ENCODE assay signal across 30 cellular contexts in genomic region chr5:100423330-100423729, GRCh38.
"Had no signal": no experiment of that assay in that cellular context is flagged by ENCODE, and none has a peak within 500 bp of the region (broad histone marks: within the 10 kb centered on the region; RNA-seq: fewer than 3 reads in every experiment).

No MANE protein-coding gene starts in this region.

- H3K27ac ChIP-seq: epithelial cell of prostate, gastrocnemius medialis, left lung, parathyroid adenoma, psoas muscle, stomach, thyroid gland, upper lobe of left lung had no signal

- H3K9ac ChIP-seq: parathyroid adenoma had no signal

- H3K4me1 Mint-ChIP-seq: activated CD4-positive, alpha-beta T cell treated with anti-CD3 and anti-CD28 coated beads, Interleukin-2, amount 10 ng/mL, durations not matched to agents 7 days and 5 days; activated T-helper 17 cell treated with anti-CD3 and anti-CD28 coated beads, Interleukin-2, amount 50 U/mL, for 72 hours; central memory CD8-positive, alpha-beta T cell; naive B cell; neural crest cell; stimulated activated naive B cell treated with anti-CD40 and anti-IgM and Interleukin-4, amounts not matched to agents 10 μg/mL and 1 μg/mL and 100 μg/mL, for 72 hours; T-helper 17 cell had no signal

- H3K27ac Mint-ChIP-seq: activated CD4-positive, alpha-beta T cell treated with anti-CD3 and anti-CD28 coated beads, Interleukin-2, amount 10 ng/mL, durations not matched to agents 7 days and 5 days; activated CD8-positive, alpha-beta T cell treated with anti-CD3 and anti-CD28 coated beads for 36 hours; activated T-helper 17 cell treated with anti-CD3 and anti-CD28 coated beads, Interleukin-2, amount 50 U/mL, for 72 hours; dendritic cell treated with granulocyte-macrophage colony-stimulating factor and Interleukin-4, amounts not matched to agents 40 ng/mL and 50 ng/mL, for 4 days; naive B cell; stimulated activated naive B cell treated with anti-CD40 and anti-IgM and Interleukin-4, amounts not matched to agents 10 μg/mL and 1 μg/mL and 100 μg/mL, for 72 hours; T-helper 17 cell had no signal

- DNase-seq: activated CD4-positive, alpha-beta T cell treated with anti-CD3 and anti-CD28 coated beads, Interleukin-2, amount 10 ng/mL, durations not matched to agents 7 days and 5 days; activated CD4-positive, CD25-positive, alpha-beta regulatory T cell treated with anti-CD3 and anti-CD28 coated beads, Interleukin-2, amount 50 U/mL, for 72 hours; activated CD8-positive, alpha-beta T cell treated with anti-CD3 and anti-CD28 coated beads for 36 hours; activated gamma-delta T cell treated with Interleukin-2 at 50 U/mL for 16 hours; activated naive CD4-positive, alpha-beta T cell treated with anti-CD3 and anti-CD28 coated beads, Interleukin-2, amount 50 U/mL, for 16 hours; activated T-cell treated with anti-CD3 and anti-CD28 coated beads, Interleukin-2, amount 50 U/mL, for 4 hours; amygdala; gastrocnemius medialis; glutamatergic neuron; left lung; mesendoderm; naive B cell; nucleus accumbens; psoas muscle; stimulated activated CD4-positive, alpha-beta T cell treated with anti-CD3 and anti-CD28 coated beads, Interleukin-15, amount 100 ng/mL, for 24 hours; stimulated activated CD4-positive, alpha-beta T cell treated with anti-CD3 and anti-CD28 coated beads, Interleukin-2, amount 100 ng/mL, for 24 hours; stimulated activated naive B cell treated with anti-CD40 and anti-IgM and Interleukin-4, amounts not matched to agents 10 μg/mL and 1 μg/mL and 100 μg/mL, for 72 hours; stomach; T-helper 17 cell; thyroid gland; upper lobe of left lung had no signal

- ATAC-seq: activated CD8-positive, alpha-beta T cell treated with anti-CD3 and anti-CD28 coated beads for 36 hours; activated T-cell treated with anti-CD3 and anti-CD28 coated beads, Interleukin-2, amount 50 U/mL, for 4 hours; activated T-helper 17 cell treated with anti-CD3 and anti-CD28 coated beads, Interleukin-2, amount 50 U/mL, for 72 hours; gastrocnemius medialis; left lung; psoas muscle; stimulated activated naive B cell treated with anti-CD40 and anti-IgM and Interleukin-4, amounts not matched to agents 10 μg/mL and 1 μg/mL and 100 μg/mL, for 72 hours; T-helper 17 cell had no signal

- FAIRE-seq: bronchial epithelial cell, islet of Langerhans had no signal

- H3K79me2 ChIP-seq: parathyroid adenoma had no signal

- H3K4me1 ChIP-seq: gastrocnemius medialis, left lung, parathyroid adenoma, psoas muscle, stomach, thyroid gland, upper lobe of left lung had no signal

- H3K9me3 ChIP-seq: gastrocnemius medialis, thyroid gland had no signal

- H3K4me3 Mint-ChIP-seq: activated CD4-positive, alpha-beta T cell treated with anti-CD3 and anti-CD28 coated beads, Interleukin-2, amount 10 ng/mL, durations not matched to agents 7 days and 5 days; activated CD8-positive, alpha-beta T cell treated with anti-CD3 and anti-CD28 coated beads for 36 hours; activated T-cell treated with anti-CD3 and anti-CD28 coated beads, Interleukin-2, amount 50 U/mL, for 4 hours; activated T-helper 17 cell treated with anti-CD3 and anti-CD28 coated beads, Interleukin-2, amount 50 U/mL, for 72 hours; central memory CD8-positive, alpha-beta T cell; dendritic cell treated with granulocyte-macrophage colony-stimulating factor and Interleukin-4, amounts not matched to agents 40 ng/mL and 50 ng/mL, for 4 days; naive B cell; neural crest cell; stimulated activated naive B cell treated with anti-CD40 and anti-IgM and Interleukin-4, amounts not matched to agents 10 μg/mL and 1 μg/mL and 100 μg/mL, for 72 hours; T-helper 17 cell had no signal

- H3K27me3 ChIP-seq: gastrocnemius medialis, left lung, stomach, thyroid gland, upper lobe of left lung had no signal

- H3K4me3 ChIP-seq: gastrocnemius medialis, left lung, lung, psoas muscle, stomach, thyroid gland, upper lobe of left lung had no signal

- H2AFZ ChIP-seq: parathyroid adenoma had no signal

- H3K27me3 Mint-ChIP-seq: activated CD4-positive, alpha-beta T cell treated with anti-CD3 and anti-CD28 coated beads, Interleukin-2, amount 10 ng/mL, durations not matched to agents 7 days and 5 days; activated CD8-positive, alpha-beta T cell treated with anti-CD3 and anti-CD28 coated beads for 36 hours; activated T-helper 17 cell treated with anti-CD3 and anti-CD28 coated beads, Interleukin-2, amount 50 U/mL, for 72 hours; central memory CD8-positive, alpha-beta T cell; dendritic cell treated with granulocyte-macrophage colony-stimulating factor and Interleukin-4, amounts not matched to agents 40 ng/mL and 50 ng/mL, for 4 days; naive B cell; stimulated activated naive B cell treated with anti-CD40 and anti-IgM and Interleukin-4, amounts not matched to agents 10 μg/mL and 1 μg/mL and 100 μg/mL, for 72 hours; T-helper 17 cell had no signal

- H3K36me3 ChIP-seq: gastrocnemius medialis, left lung, stomach, thyroid gland, upper lobe of left lung had no signal
